In the genomic region with DNA sequence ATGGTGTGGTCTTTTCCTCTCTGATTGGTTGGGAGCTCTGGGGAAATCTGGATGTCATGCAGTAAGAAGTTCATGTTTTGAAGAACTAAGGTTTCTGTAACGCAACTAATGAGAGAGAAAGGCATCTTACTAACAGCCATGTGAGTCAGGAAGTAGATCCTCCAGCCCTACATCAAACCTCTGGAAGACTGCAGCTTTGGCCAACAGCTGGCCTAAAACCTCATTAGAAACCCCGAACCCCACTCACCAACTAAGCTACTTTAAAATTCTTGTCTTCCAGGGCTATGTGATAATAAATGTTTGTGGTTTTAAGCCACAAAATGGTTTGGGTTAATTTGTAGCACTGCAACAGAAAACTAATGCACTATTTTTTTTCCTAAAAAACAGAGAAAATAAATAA, we compare ENCODE assay signal across 21 cellular contexts.
"Had no signal": no experiment of that assay in that cellular context is flagged by ENCODE, and none has a peak within 500 bp of the region (broad histone marks: within the 10 kb centered on the region; RNA-seq: fewer than 3 reads in every experiment).

No MANE protein-coding gene starts in this region.

- H3K27me3 Mint-ChIP-seq: memory B cell had no signal

- H3K27ac ChIP-seq: dorsolateral prefrontal cortex, heart right ventricle, left ventricle myocardium inferior, lower lobe of right lung, skin epidermis, stomach, thoracic aorta, transverse colon had no signal

- ATAC-seq: heart right ventricle, lower lobe of right lung, natural killer cell, sciatic nerve had no signal

- H3K36me3 ChIP-seq: heart right ventricle, left ventricle myocardium inferior, lower lobe of right lung, stomach, thoracic aorta, transverse colon had no signal

- H3K27ac Mint-ChIP-seq: memory B cell, mesothelial cell of epicardium, natural killer cell had no signal

- DNase-seq: cortex of kidney; dorsolateral prefrontal cortex; effector CD8-positive, alpha-beta T cell; heart right ventricle; hypothalamus; islet precursor cell; left ventricle myocardium inferior; lower lobe of right lung; natural killer cell; posterior cingulate gyrus; stimulated activated CD4-positive, alpha-beta T cell treated with anti-CD3 and anti-CD28 coated beads, Interleukin-12 subunit alpha, Interleukin-12 subunit beta, amount 100 ng/mL, for 4 hours; stimulated activated naive CD4-positive, alpha-beta T cell; stomach; substantia nigra; transverse colon had no signal

- H3K4me1 ChIP-seq: heart right ventricle, left ventricle myocardium inferior, lower lobe of right lung, stomach, transverse colon had no signal

- H3K9me3 ChIP-seq: heart right ventricle, left ventricle myocardium inferior, lower lobe of right lung, stomach, thoracic aorta, transverse colon had no signal

- H3K4me3 Mint-ChIP-seq: memory B cell, mesothelial cell of epicardium, natural killer cell, neural crest cell had no signal

- H3K27me3 ChIP-seq: heart right ventricle, stomach, transverse colon had no signal

- H3K4me3 ChIP-seq: dorsolateral prefrontal cortex, heart right ventricle, left ventricle myocardium inferior, lower lobe of right lung, skin epidermis, stomach, thoracic aorta, transverse colon had no signal

- H3K36me3 Mint-ChIP-seq: memory B cell, mesothelial cell of epicardium, natural killer cell had no signal

- H3K9me3 Mint-ChIP-seq: memory B cell, mesothelial cell of epicardium, neural crest cell had no signal

- H3K4me1 Mint-ChIP-seq: memory B cell, natural killer cell, neural crest cell had no signal
